In genomic region chr7:294440-295154, GRCh38 we compare ENCODE assay signal across 22 cellular contexts. TPM values are rescaled to one million over a fixed set of nuclear protein-coding genes. Genes with fewer than 3 reads are reported as not detected.
DNase-seq lines count a peak whose midpoint lies in the region; ATAC-seq and TF ChIP-seq lines count a peak whose summit lies in the region.
"Had no signal": no experiment of that assay in that cellular context is flagged by ENCODE, and none has a peak within 500 bp of the region (broad histone marks: within the 10 kb centered on the region; RNA-seq: fewer than 3 reads in every experiment).

No MANE protein-coding gene starts in this region.

- H3K9ac ChIP-seq in SK-N-SH (no peak overlapping the region), endodermal cell (ENCODE audit: extremely low read depth, low read length, poor library complexity, severe bottlenecking) (no peak overlapping the region), neuronal stem cell (ENCODE audit: low read depth, low read length, poor library complexity) (no peak overlapping the region)
- H3K9ac ChIP-seq: GM23248 had no signal

- no peak overlapping the region for H3K4me2 ChIP-seq in SK-N-SH
- no peak overlapping the region for H3K4me2 ChIP-seq in neuronal stem cell (ENCODE audit: insufficient read depth, low read length, poor library complexity, severe bottlenecking)

- H3K14ac ChIP-seq in neuronal stem cell (ENCODE audit: low read length), result peak overlapping the region; percentile 49

- no peak for ATAC-seq in SK-N-SH treated with all-trans-retinoic acid at 6 μM for 48 hours

- TF ChIP-seq EP300 in SK-N-SH (IDR thresholded peaks at IDR 0.05; ENCODE audit: borderline replicate concordance in 1 of 2, low read depth in 1 of 2, low read length in 1 of 2) (no peak), transverse colon (IDR thresholded peaks at IDR 0.05; ENCODE audit: low read depth) (no peak)

- H3K79me1 ChIP-seq in neuronal stem cell (ENCODE audit: low read depth, low read length), result no peaks in the 10 kb centered on the region

- H3K4me3 Mint-ChIP-seq in endodermal cell, result no peak overlapping the region
- H3K4me3 Mint-ChIP-seq in activated T-helper 2 cell treated with anti-CD3 and anti-CD28 coated beads, Interferon-gamma antibody, Interleukin-2, Interleukin-4, amounts not matched to agents 10 μg/mL and 5 μg/mL and 100 μg/mL, durations not matched to agents 14 hours and 24 hours and 36 hours (ENCODE audit: low read depth), result no peak overlapping the region
- H3K4me3 Mint-ChIP-seq: CD4-positive, CD25-positive, alpha-beta regulatory T cell had no signal

- H3K79me2 ChIP-seq in SK-N-SH (ENCODE audit: insufficient read depth), result no peaks in the 10 kb centered on the region

- 50% methylated on average over 25 of the region's 25 CpGs for WGBS in SK-N-SH (ENCODE audit: low lambda C conversion rate)
- 92 to 94% methylated on average over 15 to 25 of the region's 25 CpGs for WGBS in endodermal cell (ENCODE audit: insufficient coverage in 1 of 2, insufficient read length in 1 of 2), 2 experiments
- no CpG with 5 or more reads among the region's 25 CpGs for WGBS in neuronal stem cell (ENCODE audit: extremely low coverage in 2 of 2, insufficient read length in 2 of 2, insufficient replicate concordance in 1 of 2), 2 donors
- WGBS in transverse colon (ENCODE audit: low coverage in 1 of 2), 2 donors, result 56 to 100% methylated on average over 2 to 25 of the region's 25 CpGs

- H2BK15ac ChIP-seq in neuronal stem cell (ENCODE audit: low read length), result peak overlapping the region; percentile 35

- H3K9me3 ChIP-seq in SK-N-SH (no peaks in the 10 kb centered on the region), endodermal cell (ENCODE audit: control insufficient read depth, low read length) (no peaks in the 10 kb centered on the region), neuronal stem cell (replicated peaks in 1 of 2; ENCODE audit: control insufficient read depth in 2 of 2, insufficient read depth in 1 of 2, low read depth in 1 of 2, low read length in 2 of 2) (peaks cover 0 to 4% of the 10 kb centered on the region in 2 donors), transverse colon (no peaks in the 10 kb centered on the region)

- no peaks in the 10 kb centered on the region for H3K9me2 ChIP-seq in SK-N-SH

- peaks cover 3% of the 10 kb centered on the region; the same call in 1 of the 2 replicates for H4K20me1 ChIP-seq in SK-N-SH (ENCODE audit: insufficient read depth)

- no peak overlapping the region for H2BK120ac ChIP-seq in neuronal stem cell (ENCODE audit: low read depth, low read length)

- H3K27me3 Mint-ChIP-seq in endodermal cell (ENCODE audit: insufficient read depth), result peaks cover 44% of the 10 kb centered on the region
- H3K27me3 Mint-ChIP-seq in activated T-helper 2 cell treated with anti-CD3 and anti-CD28 coated beads, Interferon-gamma antibody, Interleukin-2, Interleukin-4, amounts not matched to agents 10 μg/mL and 5 μg/mL and 100 μg/mL, durations not matched to agents 14 hours and 24 hours and 36 hours (ENCODE audit: low read depth), result peaks cover 19% of the 10 kb centered on the region

- peak overlapping the region; percentile 4 for H2BK5ac ChIP-seq in neuronal stem cell (ENCODE audit: low read length)

- H2BK12ac ChIP-seq in neuronal stem cell (ENCODE audit: low read length), result peak overlapping the region; percentile 14

- in situ Hi-C loops in transverse colon (cut with MboI; ENCODE audit: low pct_ligation_motif_present in 1 of 4, low pct_unique_long_range_greater_than_20kb in 1 of 4, low sequenced_read_pairs in 3 of 4), result no loop called here

- POLR2A ChIA-PET in SK-N-SH (lab: Yijun Ruan, JAX), result interaction anchor here (1.4 kb wide), 1 partner anchor 474 kb away, joined by 3 read pairs; no protein-coding TSS in a partner anchor

- peak overlapping the region; percentile 34 for H2AK5ac ChIP-seq in neuronal stem cell (ENCODE audit: low read depth, low read length)

- no peaks in the 10 kb centered on the region for H3F3A ChIP-seq in SK-N-SH (replicated peaks; ENCODE audit: insufficient read depth)

- H3K23ac ChIP-seq in neuronal stem cell (ENCODE audit: low read depth, low read length, poor library complexity), result no peak overlapping the region

- TF ChIP-seq POLR2A in transverse colon (IDR thresholded peaks at IDR 0.05), result no peak

- TF ChIP-seq CTCF in SK-N-SH (IDR thresholded peaks at IDR 0.05) (no peak), endodermal cell (conservative IDR thresholded peaks at IDR 0.05) (no peak), transverse colon (IDR thresholded peaks at IDR 0.05) (no peak)

- no peak overlapping the region for H4K91ac ChIP-seq in neuronal stem cell (ENCODE audit: low read depth, low read length, poor library complexity)

- no peaks in the 10 kb centered on the region for H3K9me3 Mint-ChIP-seq in endodermal cell
- no peaks in the 10 kb centered on the region for H3K9me3 Mint-ChIP-seq in activated T-helper 2 cell treated with anti-CD3 and anti-CD28 coated beads, Interferon-gamma antibody, Interleukin-2, Interleukin-4, amounts not matched to agents 10 μg/mL and 5 μg/mL and 100 μg/mL, durations not matched to agents 14 hours and 24 hours and 36 hours
- H3K9me3 Mint-ChIP-seq: CD4-positive, CD25-positive, alpha-beta regulatory T cell had no signal

- intact Hi-C loops in transverse colon (cut with DNase I; ENCODE audit: low total_unique reads), result no loop called here
- intact Hi-C loops in activated T-helper 2 cell treated with anti-CD3 and anti-CD28 coated beads, Interferon-gamma antibody, Interleukin-2, Interleukin-4, amounts not matched to agents 10 μg/mL and 5 μg/mL and 100 μg/mL, durations not matched to agents 14 hours and 24 hours and 36 hours (cut with micrococcal nuclease), result no loop called here

- H3K36me3 Mint-ChIP-seq in endodermal cell (ENCODE audit: low read depth), result no peaks in the 10 kb centered on the region
- no peaks in the 10 kb centered on the region for H3K36me3 Mint-ChIP-seq in activated T-helper 2 cell treated with anti-CD3 and anti-CD28 coated beads, Interferon-gamma antibody, Interleukin-2, Interleukin-4, amounts not matched to agents 10 μg/mL and 5 μg/mL and 100 μg/mL, durations not matched to agents 14 hours and 24 hours and 36 hours (ENCODE audit: low read depth)
- H3K36me3 Mint-ChIP-seq: CD4-positive, CD25-positive, alpha-beta regulatory T cell had no signal

- no peaks in the 10 kb centered on the region for H3K4me1 Mint-ChIP-seq in endodermal cell
- no peaks in the 10 kb centered on the region for H3K4me1 Mint-ChIP-seq in activated T-helper 2 cell treated with anti-CD3 and anti-CD28 coated beads, Interferon-gamma antibody, Interleukin-2, Interleukin-4, amounts not matched to agents 10 μg/mL and 5 μg/mL and 100 μg/mL, durations not matched to agents 14 hours and 24 hours and 36 hours (ENCODE audit: low read depth)
- H3K4me1 Mint-ChIP-seq: CD4-positive, CD25-positive, alpha-beta regulatory T cell had no signal

- no peak overlapping the region for H4K8ac ChIP-seq in neuronal stem cell (ENCODE audit: low read depth, low read length)

- TF ChIP-seq RAD21 in SK-N-SH (IDR thresholded peaks at IDR 0.05; ENCODE audit: low read length), result no peak

- H3K36me3 ChIP-seq in SK-N-SH (replicated peaks in 1 of 2; ENCODE audit: control insufficient read depth in 1 of 2, insufficient read depth in 2 of 2, low read length in 1 of 2) (no peaks in the 10 kb centered on the region), endodermal cell (ENCODE audit: control insufficient read depth, insufficient read depth, low read length) (no peaks in the 10 kb centered on the region), neuronal stem cell (replicated peaks in 1 of 2; ENCODE audit: control insufficient read depth in 2 of 2, insufficient read depth in 2 of 2, low read length in 2 of 2) (no peaks in the 10 kb centered on the region), transverse colon (no peaks in the 10 kb centered on the region)

- no peak for DNase-seq in SK-N-SH
- peak; percentile 39 for DNase-seq in endodermal cell
- no peak for DNase-seq in neuronal stem cell (ENCODE audit: low spot score)
- DNase-seq in transverse colon, result peak; percentile 51
- no peak for DNase-seq in activated CD4-positive, alpha-beta T cell treated with anti-CD3 and anti-CD28 coated beads for 48 hours
- DNase-seq in activated T-helper 2 cell treated with anti-CD3 and anti-CD28 coated beads, Interferon-gamma antibody, Interleukin-2, Interleukin-4, amounts not matched to agents 10 μg/mL and 5 μg/mL and 100 μg/mL, durations not matched to agents 14 hours and 24 hours and 36 hours (ENCODE audit: low spot score), result no peak
- no peak for DNase-seq in NCI-H1694 treated with DMSO at 0.1 percent for 48 hours (lab: John Stamatoyannopoulos, UW)
- DNase-seq: CD4-positive, CD25-positive, alpha-beta regulatory T cell; COR-L47; GF-D8; GM23248; HCEC 1CT; KBM-7; NCI-H187; NCI-H2107; NCI-H510A; NCI-H82; OCI-M1; RPMI8226; SIG-M5 had no signal

- H3K4me1 ChIP-seq in SK-N-SH (ENCODE audit: control insufficient read depth in 1 of 2, insufficient read depth in 2 of 2, low read depth in 1 of 2, low read length in 1 of 2) (no peaks in the 10 kb centered on the region), endodermal cell (ENCODE audit: control insufficient read depth, insufficient read depth, low read length) (no peaks in the 10 kb centered on the region), neuronal stem cell (ENCODE audit: control insufficient read depth in 2 of 2, insufficient read depth in 1 of 2, low read depth in 1 of 2, low read length in 2 of 2) (no peaks in the 10 kb centered on the region), transverse colon (peaks cover 0 to 24% (median 13%) of the 10 kb centered on the region in 4 donors)

- no peak overlapping the region for H3K4me3 ChIP-seq in SK-N-SH (ENCODE audit: low read depth in 2 of 2, low read length in 1 of 2)
- H3K4me3 ChIP-seq in endodermal cell (ENCODE audit: low read length), result no peak overlapping the region
- H3K4me3 ChIP-seq in neuronal stem cell (ENCODE audit: low read length in 2 of 2), result no peak overlapping the region
- H3K4me3 ChIP-seq in transverse colon, result no peak overlapping the region
- H3K4me3 ChIP-seq: GM23248 had no signal

- H2AFZ ChIP-seq in SK-N-SH (ENCODE audit: low read depth), result no peak overlapping the region
- H2AFZ ChIP-seq in neuronal stem cell (ENCODE audit: low read length), result no peak overlapping the region
- H2AFZ ChIP-seq: GM23248 had no signal

- no peak overlapping the region for H3K4ac ChIP-seq in neuronal stem cell (ENCODE audit: low read length)

- no peak overlapping the region for H3K27ac Mint-ChIP-seq in endodermal cell
- H3K27ac Mint-ChIP-seq in activated T-helper 2 cell treated with anti-CD3 and anti-CD28 coated beads, Interferon-gamma antibody, Interleukin-2, Interleukin-4, amounts not matched to agents 10 μg/mL and 5 μg/mL and 100 μg/mL, durations not matched to agents 14 hours and 24 hours and 36 hours, result no peak overlapping the region
- H3K27ac Mint-ChIP-seq: CD4-positive, CD25-positive, alpha-beta regulatory T cell had no signal

- peaks cover 82% of the 10 kb centered on the region for H3K27me3 ChIP-seq in SK-N-SH (ENCODE audit: insufficient read depth)
- peaks cover 36% of the 10 kb centered on the region for H3K27me3 ChIP-seq in endodermal cell (ENCODE audit: control insufficient read depth, insufficient read depth, low read length, poor library complexity, severe bottlenecking)
- peaks cover 11 to 32% (median 18%) of the 10 kb centered on the region in 3 experiments for H3K27me3 ChIP-seq in neuronal stem cell (ENCODE audit: control insufficient read depth in 3 of 3, insufficient read depth in 3 of 3, low read depth in 1 of 3, low read length in 3 of 3)
- H3K27me3 ChIP-seq in transverse colon, result peaks cover 51% of the 10 kb centered on the region

- CTCF ChIA-PET in SK-N-SH (lab: Yijun Ruan, JAX), result interaction anchor here (0.6 to 1.8 kb wide), 4 partner anchors 23 to 122 kb away, joined by 3 to 7 read pairs (median 3); no protein-coding TSS in a partner anchor

- H3K18ac ChIP-seq in neuronal stem cell (ENCODE audit: low read length), result peak overlapping the region; percentile 24

- H3K27ac ChIP-seq in SK-N-SH (ENCODE audit: low read depth in 2 of 2, low read length in 1 of 2) (no peak overlapping the region), endodermal cell (ENCODE audit: low read depth, low read length) (no peak overlapping the region), neuronal stem cell (replicated peaks; ENCODE audit: low read length) (no peak overlapping the region), transverse colon (peak overlapping the region in 1 of 4 donors; percentile 23)
- H3K27ac ChIP-seq: 22Rv1, GM23248 had no signal

RNA-seq across cellular contexts. Expression of gene FOXL3, which starts 4.6 kb away (rescaled TPM):
- polyA plus RNA-seq in SK-N-SH (2012; rRNA removed), result not detected in 2 replicates
- polyA plus RNA-seq in SK-N-SH (2012; cell fraction: cytosol; rRNA removed), result not detected in 2 replicates
- not detected in 2 replicates for polyA plus RNA-seq in SK-N-SH (2012; cell fraction: nucleus; rRNA removed)
- total RNA-seq in endodermal cell (not detected), transverse colon (not detected)
- polyA plus RNA-seq in endodermal cell (2013, experiment 1 of 2), result not detected
- not detected for polyA plus RNA-seq in endodermal cell (2013, experiment 2 of 2)
- not detected for polyA plus RNA-seq in neuronal stem cell (2013, experiment 1 of 2)
- polyA plus RNA-seq in neuronal stem cell (2013, experiment 2 of 2), result not detected
- total RNA-seq in activated T-helper 2 cell treated with anti-CD3 and anti-CD28 coated beads, Interferon-gamma antibody, Interleukin-2, Interleukin-4, amounts not matched to agents 10 μg/mL and 5 μg/mL and 100 μg/mL, durations not matched to agents 14 hours and 24 hours and 36 hours, result not detected in 2 replicates
- total RNA-seq: CD4-positive, CD25-positive, alpha-beta regulatory T cell; GM23248 had no signal
- polyA plus RNA-seq: CD4-positive, CD25-positive, alpha-beta regulatory T cell; GM23248 had no signal

Comparison
In these comparisons a context has a peak if more than half of its experiments do, and no peak if none do; other contexts are left out.
1. DNase-seq: peak in endodermal cell (single experiment) and transverse colon (single experiment); none in SK-N-SH (single experiment), neuronal stem cell (single experiment), activated CD4-positive, alpha-beta T cell treated with anti-CD3 and anti-CD28 coated beads for 48 hours (single experiment), activated T-helper 2 cell treated with anti-CD3 and anti-CD28 coated beads, Interferon-gamma antibody, Interleukin-2, Interleukin-4, amounts not matched to agents 10 μg/mL and 5 μg/mL and 100 μg/mL, durations not matched to agents 14 hours and 24 hours and 36 hours (single experiment) and NCI-H1694 treated with DMSO at 0.1 percent for 48 hours (single experiment).